ENCODE assay signal across 34 cellular contexts in the genomic region with DNA sequence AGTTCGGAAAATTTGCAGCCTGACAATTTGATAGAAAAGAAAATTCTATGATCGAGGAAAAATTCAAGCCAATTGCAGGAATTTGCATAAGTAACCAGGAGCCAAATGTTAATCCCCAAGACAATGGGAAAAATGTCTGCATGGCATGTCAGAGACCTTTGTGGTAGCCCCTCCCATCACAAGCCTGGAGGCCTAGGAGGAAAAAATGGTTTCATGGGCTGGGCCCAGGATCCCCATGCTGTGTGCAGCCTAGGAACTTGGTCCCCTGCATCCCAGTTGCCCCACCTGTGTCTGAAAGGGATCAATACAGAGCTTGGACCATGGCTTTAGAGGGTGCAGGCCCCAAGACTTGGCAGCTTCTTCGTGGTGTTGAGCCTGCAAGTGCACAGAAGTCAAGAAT.
"Had no signal": no experiment of that assay in that cellular context is flagged by ENCODE, and none has a peak within 500 bp of the region (broad histone marks: within the 10 kb centered on the region; RNA-seq: fewer than 3 reads in every experiment).

No MANE protein-coding gene starts in this region.

- DNase-seq: activated B cell treated with CpG ODN at 0.5 μM for 24 hours; activated CD4-positive, alpha-beta memory T cell treated with anti-CD3 and anti-CD28 coated beads, Interleukin-2, amount 10 ng/mL, durations not matched to agents 7 days and 5 days; activated CD4-positive, alpha-beta T cell treated with anti-CD3 and anti-CD28 coated beads for 4 hours; activated CD4-positive, alpha-beta T cell treated with anti-CD3 and anti-CD28 coated beads, Interleukin-2, amount 10 ng/mL, durations not matched to agents 24 days and 14 days; activated CD4-positive, alpha-beta T cell treated with anti-CD3 and anti-CD28 coated beads, Interleukin-2, amount 50 U/mL, for 1 hour; activated CD4-positive, alpha-beta T cell treated with anti-CD3 and anti-CD28 coated beads, Interleukin-2, amount 50 U/mL, for 4 hours; activated CD4-positive, CD25-positive, alpha-beta regulatory T cell treated with anti-CD3 and anti-CD28 coated beads, Interleukin-2, amount 50 U/mL, for 72 hours; activated CD8-positive, alpha-beta memory T cell treated with anti-CD3 and anti-CD28 coated beads for 24 hours; activated CD8-positive, alpha-beta memory T cell treated with anti-CD3 and anti-CD28 coated beads, Interleukin-2, amount 10 ng/mL, durations not matched to agents 7 days and 5 days; activated CD8-positive, alpha-beta memory T cell treated with anti-CD3 and anti-CD28 coated beads, Interleukin-2, amount 50 U/mL, for 48 hours; activated CD8-positive, alpha-beta T cell treated with anti-CD3 and anti-CD28 coated beads, Interleukin-2, amount 10 ng/mL, durations not matched to agents 7 days and 5 days; activated effector memory CD4-positive, alpha-beta T cell treated with Interleukin-2 at 50 U/mL for 16 hours; activated gamma-delta T cell; activated naive CD4-positive, alpha-beta T cell treated with anti-CD3 and anti-CD28 coated beads, Interleukin-2, amount 10 ng/mL, durations not matched to agents 7 days and 5 days; activated naive CD4-positive, alpha-beta T cell treated with Interleukin-2 at 50 U/mL for 16 hours; activated naive CD8-positive, alpha-beta T cell treated with anti-CD3 and anti-CD28 coated beads, Interleukin-2, amount 10 ng/mL, durations not matched to agents 7 days and 5 days; activated naive CD8-positive, alpha-beta T cell treated with anti-CD3 and anti-CD28 coated beads, Interleukin-2, amount 50 U/mL, for 24 hours; activated T-cell treated with anti-CD3 and anti-CD28 coated beads, Interleukin-2, amount 50 U/mL, for 24 hours; activated T-cell treated with anti-CD3 and anti-CD28 coated beads, Interleukin-2, amount 50 U/mL, for 48 hours; amygdala; anterior cingulate cortex; central memory CD4-positive, alpha-beta T cell; T-helper 1 cell; T-helper 2 cell; T-helper 9 cell had no signal

- ATAC-seq: activated CD8-positive, alpha-beta memory T cell treated with anti-CD3 and anti-CD28 coated beads, Interleukin-2, amount 10 ng/mL, durations not matched to agents 7 days and 5 days; activated CD8-positive, alpha-beta T cell treated with anti-CD3 and anti-CD28 coated beads, Interleukin-2, amount 10 ng/mL, durations not matched to agents 7 days and 5 days; activated naive CD8-positive, alpha-beta T cell treated with anti-CD3 and anti-CD28 coated beads, Interleukin-2, amount 50 U/mL, for 24 hours had no signal

- FAIRE-seq: TTC549 had no signal

- H3K4me3 ChIP-seq: ascending aorta had no signal

- H3K27me3 Mint-ChIP-seq: activated B cell treated with CpG ODN at 0.5 μM for 24 hours; activated CD4-positive, alpha-beta memory T cell treated with anti-CD3 and anti-CD28 coated beads, Interleukin-2, amount 10 ng/mL, durations not matched to agents 7 days and 5 days; activated CD4-positive, alpha-beta T cell treated with anti-CD3 and anti-CD28 coated beads, Interleukin-2, amount 10 ng/mL, durations not matched to agents 24 days and 14 days; activated CD8-positive, alpha-beta memory T cell treated with anti-CD3 and anti-CD28 coated beads, Interleukin-2, amount 10 ng/mL, durations not matched to agents 7 days and 5 days; activated naive CD4-positive, alpha-beta T cell treated with anti-CD3 and anti-CD28 coated beads, Interleukin-2, amount 10 ng/mL, durations not matched to agents 7 days and 5 days; activated naive CD4-positive, alpha-beta T cell treated with anti-CD3 and anti-CD28 coated beads, Interleukin-2, amount 50 U/mL, for 24 hours; activated naive CD8-positive, alpha-beta T cell; activated naive CD8-positive, alpha-beta T cell treated with anti-CD3 and anti-CD28 coated beads, Interleukin-2, amount 10 ng/mL, durations not matched to agents 7 days and 5 days; activated naive CD8-positive, alpha-beta T cell treated with anti-CD3 and anti-CD28 coated beads, Interleukin-2, amount 50 U/mL, for 24 hours; activated T-cell treated with anti-CD3 and anti-CD28 coated beads, Interleukin-2, amount 50 U/mL, for 24 hours; brain had no signal

- H3K9me3 ChIP-seq: ascending aorta had no signal

- H3K36me3 ChIP-seq: ascending aorta had no signal

- H3K9me3 Mint-ChIP-seq: activated B cell treated with CpG ODN at 0.5 μM for 24 hours; activated naive CD4-positive, alpha-beta T cell treated with anti-CD3 and anti-CD28 coated beads, Interleukin-2, amount 50 U/mL, for 24 hours had no signal

- H3K27me3 ChIP-seq: ascending aorta had no signal

- H3K4me1 ChIP-seq: ascending aorta had no signal

- H3K36me3 Mint-ChIP-seq: activated CD8-positive, alpha-beta memory T cell treated with anti-CD3 and anti-CD28 coated beads, Interleukin-2, amount 10 ng/mL, durations not matched to agents 7 days and 5 days; activated naive CD4-positive, alpha-beta T cell treated with anti-CD3 and anti-CD28 coated beads, Interleukin-2, amount 10 ng/mL, durations not matched to agents 7 days and 5 days; activated naive CD4-positive, alpha-beta T cell treated with anti-CD3 and anti-CD28 coated beads, Interleukin-2, amount 50 U/mL, for 24 hours; activated naive CD8-positive, alpha-beta T cell; activated naive CD8-positive, alpha-beta T cell treated with anti-CD3 and anti-CD28 coated beads, Interleukin-2, amount 10 ng/mL, durations not matched to agents 7 days and 5 days; brain had no signal

- H3K27ac Mint-ChIP-seq: activated B cell treated with CpG ODN at 0.5 μM for 24 hours; activated CD4-positive, alpha-beta memory T cell treated with anti-CD3 and anti-CD28 coated beads, Interleukin-2, amount 10 ng/mL, durations not matched to agents 7 days and 5 days; activated CD4-positive, alpha-beta T cell treated with anti-CD3 and anti-CD28 coated beads, Interleukin-2, amount 10 ng/mL, durations not matched to agents 24 days and 14 days; activated CD8-positive, alpha-beta memory T cell treated with anti-CD3 and anti-CD28 coated beads, Interleukin-2, amount 10 ng/mL, durations not matched to agents 7 days and 5 days; activated CD8-positive, alpha-beta T cell treated with anti-CD3 and anti-CD28 coated beads, Interleukin-2, amount 10 ng/mL, durations not matched to agents 7 days and 5 days; activated naive CD4-positive, alpha-beta T cell treated with anti-CD3 and anti-CD28 coated beads, Interleukin-2, amount 10 ng/mL, durations not matched to agents 7 days and 5 days; activated naive CD4-positive, alpha-beta T cell treated with anti-CD3 and anti-CD28 coated beads, Interleukin-2, amount 50 U/mL, for 24 hours; activated naive CD8-positive, alpha-beta T cell; activated naive CD8-positive, alpha-beta T cell treated with anti-CD3 and anti-CD28 coated beads, Interleukin-2, amount 10 ng/mL, durations not matched to agents 7 days and 5 days; activated naive CD8-positive, alpha-beta T cell treated with anti-CD3 and anti-CD28 coated beads, Interleukin-2, amount 50 U/mL, for 24 hours; activated T-cell treated with anti-CD3 and anti-CD28 coated beads, Interleukin-2, amount 50 U/mL, for 24 hours; activated T-helper 2 cell treated with anti-CD3 and anti-CD28 coated beads, Interferon-gamma antibody, Interleukin-2, Interleukin-4, amounts not matched to agents 10 μg/mL and 5 μg/mL and 100 μg/mL, durations not matched to agents 14 hours and 24 hours and 36 hours; brain; T-helper 1 cell treated with Interleukin-12 subunit alpha and Interleukin-12 subunit beta and Interleukin-4 antibody, amounts not matched to agents 30 μg/mL and 1 μg/mL, for 36 hours; T-helper 2 cell treated with Interferon-gamma antibody and Interleukin-4, amounts not matched to agents 5 μg/mL and 100 μg/mL, for 36 hours had no signal

- H3K27ac ChIP-seq: ascending aorta, VCaP had no signal

- H3K4me1 Mint-ChIP-seq: activated B cell treated with CpG ODN at 0.5 μM for 24 hours; activated CD4-positive, alpha-beta memory T cell treated with anti-CD3 and anti-CD28 coated beads, Interleukin-2, amount 10 ng/mL, durations not matched to agents 7 days and 5 days; activated CD4-positive, alpha-beta T cell treated with anti-CD3 and anti-CD28 coated beads, Interleukin-2, amount 10 ng/mL, durations not matched to agents 24 days and 14 days; activated CD8-positive, alpha-beta memory T cell treated with anti-CD3 and anti-CD28 coated beads, Interleukin-2, amount 10 ng/mL, durations not matched to agents 7 days and 5 days; activated naive CD4-positive, alpha-beta T cell treated with anti-CD3 and anti-CD28 coated beads, Interleukin-2, amount 10 ng/mL, durations not matched to agents 7 days and 5 days; activated naive CD4-positive, alpha-beta T cell treated with anti-CD3 and anti-CD28 coated beads, Interleukin-2, amount 50 U/mL, for 24 hours; activated naive CD8-positive, alpha-beta T cell treated with anti-CD3 and anti-CD28 coated beads, Interleukin-2, amount 10 ng/mL, durations not matched to agents 7 days and 5 days; activated naive CD8-positive, alpha-beta T cell treated with anti-CD3 and anti-CD28 coated beads, Interleukin-2, amount 50 U/mL, for 24 hours; brain had no signal

- H3K4me3 Mint-ChIP-seq: activated B cell treated with CpG ODN at 0.5 μM for 24 hours; activated CD4-positive, alpha-beta memory T cell treated with anti-CD3 and anti-CD28 coated beads, Interleukin-2, amount 10 ng/mL, durations not matched to agents 7 days and 5 days; activated CD4-positive, alpha-beta T cell treated with anti-CD3 and anti-CD28 coated beads, Interleukin-2, amount 10 ng/mL, durations not matched to agents 24 days and 14 days; activated CD8-positive, alpha-beta memory T cell treated with anti-CD3 and anti-CD28 coated beads, Interleukin-2, amount 10 ng/mL, durations not matched to agents 7 days and 5 days; activated CD8-positive, alpha-beta T cell treated with anti-CD3 and anti-CD28 coated beads, Interleukin-2, amount 10 ng/mL, durations not matched to agents 7 days and 5 days; activated naive CD4-positive, alpha-beta T cell treated with anti-CD3 and anti-CD28 coated beads, Interleukin-2, amount 10 ng/mL, durations not matched to agents 7 days and 5 days; activated naive CD4-positive, alpha-beta T cell treated with anti-CD3 and anti-CD28 coated beads, Interleukin-2, amount 50 U/mL, for 24 hours; activated naive CD8-positive, alpha-beta T cell; activated naive CD8-positive, alpha-beta T cell treated with anti-CD3 and anti-CD28 coated beads, Interleukin-2, amount 10 ng/mL, durations not matched to agents 7 days and 5 days; activated naive CD8-positive, alpha-beta T cell treated with anti-CD3 and anti-CD28 coated beads, Interleukin-2, amount 50 U/mL, for 24 hours; activated T-cell treated with anti-CD3 and anti-CD28 coated beads, Interleukin-2, amount 50 U/mL, for 24 hours; brain; T-helper 1 cell treated with Interleukin-12 subunit alpha and Interleukin-12 subunit beta and Interleukin-4 antibody, amounts not matched to agents 30 μg/mL and 1 μg/mL, for 36 hours; T-helper 2 cell treated with Interferon-gamma antibody and Interleukin-4, amounts not matched to agents 5 μg/mL and 100 μg/mL, for 36 hours had no signal
